In the genomic region with DNA sequence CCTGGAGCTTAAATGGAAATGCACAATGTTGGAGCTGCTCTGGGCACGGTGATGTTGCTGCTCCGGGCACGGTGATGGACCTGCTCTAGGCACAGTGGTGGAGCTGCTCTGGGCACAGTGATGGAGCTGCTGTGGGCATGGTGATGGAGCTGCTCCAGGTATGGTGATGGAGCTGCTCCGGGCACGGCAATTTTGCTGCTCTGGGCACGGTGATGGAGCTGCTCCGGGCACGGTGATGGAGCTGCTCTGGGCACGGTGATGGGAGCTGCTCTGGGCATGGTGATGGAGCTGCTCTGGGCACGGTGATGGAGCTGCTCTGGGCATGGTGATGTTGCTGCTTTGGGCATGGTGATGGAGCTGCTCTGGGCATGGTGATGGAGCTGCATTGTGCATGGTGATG, we compare ENCODE assay signal across 17 cellular contexts.
DNase-seq lines count a peak whose midpoint lies in the region; ATAC-seq lines count a peak whose summit lies in the region.
"Had no signal": no experiment of that assay in that cellular context is flagged by ENCODE, and none has a peak within 500 bp of the region (broad histone marks: within the 10 kb centered on the region; RNA-seq: fewer than 3 reads in every experiment).

No MANE protein-coding gene starts in this region.

- no peaks in the 10 kb centered on the region for H3K9me3 ChIP-seq in CD4-positive, CD25-positive, alpha-beta regulatory T cell (ENCODE audit: control insufficient read depth in 2 of 2, low read length in 2 of 2)

- no peaks in the 10 kb centered on the region for H3K27me3 Mint-ChIP-seq in CD4-positive, CD25-positive, alpha-beta regulatory T cell
- peaks cover 1% of the 10 kb centered on the region for H3K27me3 Mint-ChIP-seq in activated naive CD8-positive, alpha-beta T cell treated with anti-CD3 and anti-CD28 coated beads, Interleukin-2, amount 50 U/mL, for 24 hours
- no peaks in the 10 kb centered on the region for H3K27me3 Mint-ChIP-seq in activated naive CD4-positive, alpha-beta T cell treated with anti-CD3 and anti-CD28 coated beads for 36 hours (ENCODE audit: low read depth)
- H3K27me3 Mint-ChIP-seq: CD4-positive, alpha-beta T cell had no signal

- peaks cover 6 to 35% (median 18%) of the 10 kb centered on the region in 4 donors for H3K4me1 Mint-ChIP-seq in CD4-positive, CD25-positive, alpha-beta regulatory T cell
- peaks cover 22% of the 10 kb centered on the region for H3K4me1 Mint-ChIP-seq in activated naive CD8-positive, alpha-beta T cell treated with anti-CD3 and anti-CD28 coated beads, Interleukin-2, amount 50 U/mL, for 24 hours
- peaks cover 8% of the 10 kb centered on the region for H3K4me1 Mint-ChIP-seq in activated naive CD4-positive, alpha-beta T cell treated with anti-CD3 and anti-CD28 coated beads for 36 hours (ENCODE audit: low read depth)

- H3K4me3 ChIP-seq in CD4-positive, CD25-positive, alpha-beta regulatory T cell (ENCODE audit: low read depth, low read length) = no peak overlapping the region
- H3K4me3 ChIP-seq: GM12878, GM23248 had no signal

- peak overlapping the region; percentile 14 to 69 (median 20) for H3K27ac Mint-ChIP-seq in CD4-positive, CD25-positive, alpha-beta regulatory T cell
- no peak overlapping the region for H3K27ac Mint-ChIP-seq in activated naive CD8-positive, alpha-beta T cell treated with anti-CD3 and anti-CD28 coated beads, Interleukin-2, amount 50 U/mL, for 24 hours
- H3K27ac Mint-ChIP-seq in activated naive CD4-positive, alpha-beta T cell treated with anti-CD3 and anti-CD28 coated beads for 36 hours = no peak overlapping the region
- H3K27ac Mint-ChIP-seq: CD4-positive, alpha-beta T cell had no signal

- CTCF ChIA-PET in activated naive CD4-positive, alpha-beta T cell treated with anti-CD3 and anti-CD28 coated beads for 36 hours (lab: Charles Lee) = interaction anchor here (0.6 to 0.9 kb wide), 2 partner anchors 16 to 986 kb away, joined by 3 read pairs; no protein-coding TSS in a partner anchor

- no peaks in the 10 kb centered on the region for H3K36me3 ChIP-seq in CD4-positive, CD25-positive, alpha-beta regulatory T cell (ENCODE audit: control insufficient read depth, insufficient read depth, low read length)

- H3K36me3 Mint-ChIP-seq in CD4-positive, CD25-positive, alpha-beta regulatory T cell = no peaks in the 10 kb centered on the region
- no peaks in the 10 kb centered on the region for H3K36me3 Mint-ChIP-seq in activated naive CD8-positive, alpha-beta T cell treated with anti-CD3 and anti-CD28 coated beads, Interleukin-2, amount 50 U/mL, for 24 hours (ENCODE audit: low read depth)
- no peaks in the 10 kb centered on the region for H3K36me3 Mint-ChIP-seq in activated naive CD4-positive, alpha-beta T cell treated with anti-CD3 and anti-CD28 coated beads for 36 hours (ENCODE audit: low read depth)
- H3K36me3 Mint-ChIP-seq: CD8-positive, alpha-beta memory T cell had no signal

- H3K27me3 ChIP-seq in CD4-positive, CD25-positive, alpha-beta regulatory T cell (ENCODE audit: control insufficient read depth, insufficient read depth, low read length) = no peaks in the 10 kb centered on the region

- no peak for ATAC-seq in CD4-positive, CD25-positive, alpha-beta regulatory T cell (ENCODE audit: low read depth in 2 of 2)
- ATAC-seq in activated naive CD8-positive, alpha-beta T cell treated with anti-CD3 and anti-CD28 coated beads, Interleukin-2, amount 50 U/mL, for 24 hours = no peak
- ATAC-seq: GM12878 had no signal

- H3K4me3 Mint-ChIP-seq in CD4-positive, CD25-positive, alpha-beta regulatory T cell = no peak overlapping the region
- no peak overlapping the region for H3K4me3 Mint-ChIP-seq in activated naive CD8-positive, alpha-beta T cell treated with anti-CD3 and anti-CD28 coated beads, Interleukin-2, amount 50 U/mL, for 24 hours
- no peak overlapping the region for H3K4me3 Mint-ChIP-seq in activated naive CD4-positive, alpha-beta T cell treated with anti-CD3 and anti-CD28 coated beads for 36 hours
- H3K4me3 Mint-ChIP-seq: CD4-positive, alpha-beta T cell; CD8-positive, alpha-beta memory T cell had no signal

- intact Hi-C loops in posterior vena cava (cut with DNase I) = no loop called here
- intact Hi-C loops in activated naive CD4-positive, alpha-beta T cell treated with anti-CD3 and anti-CD28 coated beads for 36 hours (cut with micrococcal nuclease) = no loop called here

- no peak overlapping the region for H3K27ac ChIP-seq in CD4-positive, CD25-positive, alpha-beta regulatory T cell (ENCODE audit: insufficient read depth, low read length, poor library complexity, severe bottlenecking)
- peak overlapping the region; percentile 8 for H3K27ac ChIP-seq in caudate nucleus (ENCODE audit: low read depth, low read length)
- H3K27ac ChIP-seq: C4-2B, GM23248 had no signal

- peaks cover 10% of the 10 kb centered on the region for H3K4me1 ChIP-seq in CD4-positive, CD25-positive, alpha-beta regulatory T cell (ENCODE audit: control insufficient read depth, insufficient read depth, low read length, poor library complexity, severe bottlenecking)

- no peak for DNase-seq in CD4-positive, CD25-positive, alpha-beta regulatory T cell
- no peak for DNase-seq in caudate nucleus (lab: John Stamatoyannopoulos, UW)
- peak; percentile 63 for DNase-seq in posterior vena cava (ENCODE audit: low spot score)
- no peak for DNase-seq in activated naive CD8-positive, alpha-beta T cell treated with anti-CD3 and anti-CD28 coated beads, Interleukin-2, amount 50 U/mL, for 24 hours
- no peak for DNase-seq in NCI-H1436 treated with DMSO at 0.1 percent for 48 hours (lab: John Stamatoyannopoulos, UW)
- DNase-seq in activated naive CD4-positive, alpha-beta T cell treated with anti-CD3 and anti-CD28 coated beads for 36 hours = no peak
- DNase-seq: CD4-positive, alpha-beta T cell; CD8-positive, alpha-beta memory T cell; DMS 273 treated with DMSO at 0.1 percent for 48 hours; DMS79; EL; GDM1; GM23248; H7; HCEC 1CT had no signal

- H3K9me3 Mint-ChIP-seq in CD4-positive, CD25-positive, alpha-beta regulatory T cell = no peaks in the 10 kb centered on the region
- no peaks in the 10 kb centered on the region for H3K9me3 Mint-ChIP-seq in activated naive CD8-positive, alpha-beta T cell treated with anti-CD3 and anti-CD28 coated beads, Interleukin-2, amount 50 U/mL, for 24 hours
- no peaks in the 10 kb centered on the region for H3K9me3 Mint-ChIP-seq in activated naive CD4-positive, alpha-beta T cell treated with anti-CD3 and anti-CD28 coated beads for 36 hours
- H3K9me3 Mint-ChIP-seq: CD4-positive, alpha-beta T cell; CD8-positive, alpha-beta memory T cell had no signal

Comparison
In these comparisons a context has a peak if more than half of its experiments do, and no peak if none do; other contexts are left out.
1. H3K27ac Mint-ChIP-seq: peak in CD4-positive, CD25-positive, alpha-beta regulatory T cell (3 of 3); none in activated naive CD8-positive, alpha-beta T cell treated with anti-CD3 and anti-CD28 coated beads, Interleukin-2, amount 50 U/mL, for 24 hours (single experiment) and activated naive CD4-positive, alpha-beta T cell treated with anti-CD3 and anti-CD28 coated beads for 36 hours (single experiment).